21 cellular contexts compared by ENCODE assay signal in the genomic region with DNA sequence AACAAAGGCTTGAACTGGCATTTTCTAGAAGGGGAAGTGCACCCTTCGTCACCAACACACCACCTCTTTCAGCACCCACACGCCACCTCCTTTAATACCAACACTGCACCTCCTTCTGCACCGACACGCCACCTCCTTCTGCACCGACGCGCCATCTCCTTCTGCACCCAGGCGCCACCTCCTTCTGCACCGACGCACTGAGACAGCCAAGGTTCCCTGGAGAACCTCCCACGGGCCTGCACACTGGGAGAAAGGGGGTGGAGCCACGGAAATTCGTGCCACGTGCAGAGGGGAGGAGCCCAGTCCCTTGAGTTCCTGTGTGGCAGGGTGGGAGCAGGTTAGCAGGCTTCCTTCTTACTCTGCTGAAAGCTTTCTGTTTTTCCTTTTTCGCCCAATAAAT.
"Had no signal": no experiment of that assay in that cellular context is flagged by ENCODE, and none has a peak within 500 bp of the region (broad histone marks: within the 10 kb centered on the region; RNA-seq: fewer than 3 reads in every experiment).

No MANE protein-coding gene starts in this region.

- FAIRE-seq: astrocyte, endometrium, frontal cortex, pancreas had no signal

- H3K4me1 Mint-ChIP-seq: neural crest cell; stimulated activated effector memory CD8-positive, alpha-beta T cell treated with anti-CD3 and anti-CD28 coated beads, Interleukin-12 subunit alpha, Interleukin-12 subunit beta, amount 100 ng/mL, for 72 hours had no signal

- H3K4me3 Mint-ChIP-seq: activated T-cell treated with anti-CD3 and anti-CD28 coated beads, Interleukin-2, amount 50 U/mL, for 72 hours; neural crest cell; stimulated activated effector memory CD8-positive, alpha-beta T cell treated with anti-CD3 and anti-CD28 coated beads, Interleukin-12 subunit alpha, Interleukin-12 subunit beta, amount 100 ng/mL, for 72 hours; type B pancreatic cell had no signal

- DNase-seq: activated CD4-positive, alpha-beta T cell treated with anti-CD3 and anti-CD28 coated beads, Interleukin-2, amount 50 U/mL, for 4 hours; activated CD4-positive, CD25-positive, alpha-beta regulatory T cell treated with anti-CD3 and anti-CD28 coated beads, Interleukin-2, amount 50 U/mL, for 72 hours; activated effector memory CD4-positive, alpha-beta T cell treated with anti-CD3 and anti-CD28 coated beads, Interleukin-2, amount 50 U/mL, for 16 hours; activated naive CD4-positive, alpha-beta T cell treated with anti-CD3 and anti-CD28 coated beads, Interleukin-2, amount 50 U/mL, for 16 hours; activated T-cell treated with anti-CD3 and anti-CD28 coated beads, Interleukin-2, amount 50 U/mL, for 72 hours; cerebellar nuclear complex; cortex of kidney; erythroblast; left lung; pancreas; stimulated activated CD4-positive, alpha-beta T cell treated with anti-CD3 and anti-CD28 coated beads, Interleukin-4, amount 100 ng/mL, for 1 hour; stomach; T-helper 2 cell; testis had no signal

- H3K9me3 Mint-ChIP-seq: activated T-cell treated with anti-CD3 and anti-CD28 coated beads, Interleukin-2, amount 50 U/mL, for 72 hours; neural crest cell; stimulated activated effector memory CD8-positive, alpha-beta T cell treated with anti-CD3 and anti-CD28 coated beads, Interleukin-12 subunit alpha, Interleukin-12 subunit beta, amount 100 ng/mL, for 72 hours; type B pancreatic cell had no signal

- H3K27ac Mint-ChIP-seq: activated T-cell treated with anti-CD3 and anti-CD28 coated beads, Interleukin-2, amount 50 U/mL, for 72 hours; stimulated activated effector memory CD8-positive, alpha-beta T cell treated with anti-CD3 and anti-CD28 coated beads, Interleukin-12 subunit alpha, Interleukin-12 subunit beta, amount 100 ng/mL, for 72 hours; type B pancreatic cell had no signal

- ATAC-seq: activated T-cell treated with anti-CD3 and anti-CD28 coated beads, Interleukin-2, amount 50 U/mL, for 72 hours; left lung; pancreas; sciatic nerve; stimulated activated effector memory CD8-positive, alpha-beta T cell treated with anti-CD3 and anti-CD28 coated beads, Interleukin-12 subunit alpha, Interleukin-12 subunit beta, amount 100 ng/mL, for 72 hours had no signal

- H3K36me3 Mint-ChIP-seq: stimulated activated effector memory CD8-positive, alpha-beta T cell treated with anti-CD3 and anti-CD28 coated beads, Interleukin-12 subunit alpha, Interleukin-12 subunit beta, amount 100 ng/mL, for 72 hours; type B pancreatic cell had no signal
